8 cellular contexts compared by ENCODE assay signal in the genomic region with DNA sequence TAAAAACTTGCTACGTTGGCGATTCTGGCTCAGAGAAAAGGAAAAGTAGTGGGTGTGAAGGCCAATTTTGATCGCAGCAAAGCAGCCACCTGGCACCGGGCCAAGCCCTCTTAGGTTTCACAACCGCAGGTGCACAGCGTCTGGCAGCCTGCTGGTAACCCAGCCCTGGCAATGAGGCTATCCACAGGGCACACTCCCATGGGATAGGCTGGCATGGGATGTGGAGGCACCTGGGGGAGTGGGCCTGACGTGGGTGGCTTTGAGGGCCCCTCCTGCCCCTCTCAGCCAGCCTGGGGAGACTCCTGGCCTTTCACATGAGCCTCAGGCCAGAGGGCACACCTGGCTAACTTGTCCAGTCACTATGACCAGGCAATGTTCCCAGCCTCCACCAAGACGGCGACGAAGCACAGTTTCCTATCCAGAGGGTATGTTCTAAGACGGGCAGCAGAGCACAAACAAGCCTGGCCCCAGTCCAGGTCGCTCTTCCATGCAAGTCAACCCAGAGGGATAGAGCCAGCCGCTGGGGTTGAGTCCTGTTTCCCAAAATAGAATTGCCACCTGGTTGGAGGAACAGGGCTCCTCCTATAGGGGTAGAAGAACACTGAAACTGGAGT. TPM values are rescaled to one million over a fixed set of nuclear protein-coding genes. Genes with fewer than 3 reads are reported as not detected.
DNase-seq lines count a peak whose midpoint lies in the region; ATAC-seq and TF ChIP-seq lines count a peak whose summit lies in the region.

No MANE protein-coding gene starts in this region.

- H3K36me3 ChIP-seq in GM23338 (ENCODE audit: insufficient read depth) = no peaks in the 10 kb centered on the region

- H2AFZ ChIP-seq in GM23338 = no peak overlapping the region

- H3K9me2 ChIP-seq in GM23338 (ENCODE audit: insufficient read depth) = no peaks in the 10 kb centered on the region

- H3K27me3 ChIP-seq in GM23338 (ENCODE audit: insufficient read depth) = no peaks in the 10 kb centered on the region

- H4K20me1 ChIP-seq in GM23338 (replicated peaks; ENCODE audit: insufficient read depth) = no peaks in the 10 kb centered on the region

- H3K4me1 ChIP-seq in GM23338 (ENCODE audit: insufficient read depth) = no peaks in the 10 kb centered on the region

- CTCF ChIA-PET in RWPE1 (lab: Yijun Ruan, JAX) = no interaction called here

- peak; percentile 79 for ATAC-seq in esophagus mucosa
- no peak for ATAC-seq in GM23338
- ATAC-seq in GM21737 (IDR thresholded peaks at IDR 0.05; ENCODE audit: unreplicated experiment) = no peak

- peak overlapping the region; percentile 85 for H3K27ac ChIP-seq in RWPE1
- H3K27ac ChIP-seq in GM23338 (ENCODE audit: low read depth) = no peak overlapping the region

- TF ChIP-seq CTCF in LNCaP clone FGC (IDR thresholded peaks at IDR 0.05; ENCODE audit: control insufficient read depth, extremely low read depth, insufficient read depth) = no peak
- no peak for TF ChIP-seq CTCF in RWPE1 (conservative IDR thresholded peaks at IDR 0.05; ENCODE audit: low read depth)
- no peak for TF ChIP-seq CTCF in GM23338 (conservative IDR thresholded peaks at IDR 0.05; ENCODE audit: low read depth in 2 of 2)

- peaks cover 2% of the 10 kb centered on the region; the same call in 1 of the 3 replicates for H3K9me3 Mint-ChIP-seq in GM23338

- 0 out of 2 replicates have a peak, but pooled peaks cover 3% of the 10 kb centered on the region for H3F3A ChIP-seq in GM23338 (replicated peaks; ENCODE audit: low read depth)

- H3K27me3 Mint-ChIP-seq in GM23338 (ENCODE audit: insufficient read depth, low read depth, poor library complexity) = peaks cover 4% of the 10 kb centered on the region

- H3K4me3 ChIP-seq in LNCaP clone FGC (ENCODE audit: low read depth, low read length) = no peak overlapping the region
- no peak overlapping the region for H3K4me3 ChIP-seq in GM23338

- no peak overlapping the region for H3K4me3 Mint-ChIP-seq in GM23338

- no peaks in the 10 kb centered on the region; the same call in 1 of the 2 replicates for H3K79me2 ChIP-seq in GM23338 (replicated peaks; ENCODE audit: insufficient read depth)

- H3K36me3 Mint-ChIP-seq in GM23338 (ENCODE audit: low read depth) = peaks cover 29% of the 10 kb centered on the region

- no peak overlapping the region for H3K4me2 ChIP-seq in GM23338

- H3K27ac Mint-ChIP-seq in GM23338 = no peak overlapping the region; the same call in 1 of the 2 replicates

- peaks cover 9% of the 10 kb centered on the region for H3K4me1 Mint-ChIP-seq in GM23338

- DNase-seq in SIG-M5 treated with dmso at 0.1 percent for 504 hours (lab: John Stamatoyannopoulos, UW; ENCODE audit: unreplicated experiment) = peak; percentile 29
- no peak for DNase-seq in SIG-M5 (lab: John Stamatoyannopoulos, UW)
- peak; percentile 79 for DNase-seq in LNCaP clone FGC (ENCODE audit: low read depth)
- DNase-seq in RWPE1 (ENCODE audit: low spot score) = peak; percentile 76
- DNase-seq in stimulated activated CD4-positive, alpha-beta T cell treated with anti-CD3 and anti-CD28 coated beads, Interleukin-15, amount 100 ng/mL, for 48 hours (ENCODE audit: low read depth in 2 of 2) = peak; percentile 15 to 20
- no peak for DNase-seq in GM23338 (ENCODE audit: low spot score)

- POLR2A ChIA-PET in RWPE1 (lab: Yijun Ruan, JAX; ENCODE audit: low non-redundant PET) = no interaction called here

TF ChIP-seq in GM23338, 12 proteins besides CTCF, POLR2A, EP300 and RAD21:
- TF ChIP-seq, protein P1, sequence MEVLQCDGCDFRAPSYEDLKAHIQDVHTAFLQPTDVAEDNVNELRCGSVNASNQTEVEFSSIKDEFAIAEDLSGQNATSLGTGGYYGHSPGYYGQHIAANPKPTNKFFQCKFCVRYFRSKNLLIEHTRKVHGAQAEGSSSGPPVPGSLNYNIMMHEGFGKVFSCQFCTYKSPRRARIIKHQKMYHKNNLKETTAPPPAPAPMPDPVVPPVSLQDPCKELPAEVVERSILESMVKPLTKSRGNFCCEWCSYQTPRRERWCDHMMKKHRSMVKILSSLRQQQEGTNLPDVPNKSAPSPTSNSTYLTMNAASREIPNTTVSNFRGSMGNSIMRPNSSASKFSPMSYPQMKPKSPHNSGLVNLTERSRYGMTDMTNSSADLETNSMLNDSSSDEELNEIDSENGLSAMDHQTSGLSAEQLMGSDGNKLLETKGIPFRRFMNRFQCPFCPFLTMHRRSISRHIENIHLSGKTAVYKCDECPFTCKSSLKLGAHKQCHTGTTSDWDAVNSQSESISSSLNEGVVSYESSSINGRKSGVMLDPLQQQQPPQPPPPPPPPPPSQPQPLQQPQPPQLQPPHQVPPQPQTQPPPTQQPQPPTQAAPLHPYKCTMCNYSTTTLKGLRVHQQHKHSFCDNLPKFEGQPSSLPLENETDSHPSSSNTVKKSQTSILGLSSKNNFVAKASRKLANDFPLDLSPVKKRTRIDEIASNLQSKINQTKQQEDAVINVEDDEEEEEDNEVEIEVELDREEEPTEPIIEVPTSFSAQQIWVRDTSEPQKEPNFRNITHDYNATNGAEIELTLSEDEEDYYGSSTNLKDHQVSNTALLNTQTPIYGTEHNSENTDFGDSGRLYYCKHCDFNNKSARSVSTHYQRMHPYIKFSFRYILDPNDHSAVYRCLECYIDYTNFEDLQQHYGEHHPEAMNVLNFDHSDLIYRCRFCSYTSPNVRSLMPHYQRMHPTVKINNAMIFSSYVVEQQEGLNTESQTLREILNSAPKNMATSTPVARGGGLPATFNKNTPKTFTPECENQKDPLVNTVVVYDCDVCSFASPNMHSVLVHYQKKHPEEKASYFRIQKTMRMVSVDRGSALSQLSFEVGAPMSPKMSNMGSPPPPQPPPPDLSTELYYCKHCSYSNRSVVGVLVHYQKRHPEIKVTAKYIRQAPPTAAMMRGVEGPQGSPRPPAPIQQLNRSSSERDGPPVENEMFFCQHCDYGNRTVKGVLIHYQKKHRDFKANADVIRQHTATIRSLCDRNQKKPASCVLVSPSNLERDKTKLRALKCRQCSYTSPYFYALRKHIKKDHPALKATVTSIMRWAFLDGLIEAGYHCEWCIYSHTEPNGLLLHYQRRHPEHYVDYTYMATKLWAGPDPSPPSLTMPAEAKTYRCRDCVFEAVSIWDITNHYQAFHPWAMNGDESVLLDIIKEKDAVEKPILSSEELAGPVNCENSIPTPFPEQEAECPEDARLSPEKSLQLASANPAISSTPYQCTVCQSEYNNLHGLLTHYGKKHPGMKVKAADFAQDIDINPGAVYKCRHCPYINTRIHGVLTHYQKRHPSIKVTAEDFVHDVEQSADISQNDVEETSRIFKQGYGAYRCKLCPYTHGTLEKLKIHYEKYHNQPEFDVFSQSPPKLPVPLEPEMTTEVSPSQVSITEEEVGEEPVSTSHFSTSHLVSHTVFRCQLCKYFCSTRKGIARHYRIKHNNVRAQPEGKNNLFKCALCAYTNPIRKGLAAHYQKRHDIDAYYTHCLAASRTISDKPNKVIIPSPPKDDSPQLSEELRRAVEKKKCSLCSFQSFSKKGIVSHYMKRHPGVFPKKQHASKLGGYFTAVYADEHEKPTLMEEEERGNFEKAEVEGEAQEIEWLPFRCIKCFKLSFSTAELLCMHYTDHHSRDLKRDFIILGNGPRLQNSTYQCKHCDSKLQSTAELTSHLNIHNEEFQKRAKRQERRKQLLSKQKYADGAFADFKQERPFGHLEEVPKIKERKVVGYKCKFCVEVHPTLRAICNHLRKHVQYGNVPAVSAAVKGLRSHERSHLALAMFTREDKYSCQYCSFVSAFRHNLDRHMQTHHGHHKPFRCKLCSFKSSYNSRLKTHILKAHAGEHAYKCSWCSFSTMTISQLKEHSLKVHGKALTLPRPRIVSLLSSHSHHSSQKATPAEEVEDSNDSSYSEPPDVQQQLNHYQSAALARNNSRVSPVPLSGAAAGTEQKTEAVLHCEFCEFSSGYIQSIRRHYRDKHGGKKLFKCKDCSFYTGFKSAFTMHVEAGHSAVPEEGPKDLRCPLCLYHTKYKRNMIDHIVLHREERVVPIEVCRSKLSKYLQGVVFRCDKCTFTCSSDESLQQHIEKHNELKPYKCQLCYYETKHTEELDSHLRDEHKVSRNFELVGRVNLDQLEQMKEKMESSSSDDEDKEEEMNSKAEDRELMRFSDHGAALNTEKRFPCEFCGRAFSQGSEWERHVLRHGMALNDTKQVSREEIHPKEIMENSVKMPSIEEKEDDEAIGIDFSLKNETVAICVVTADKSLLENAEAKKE (CRISPR knock-in tag; IDR thresholded peaks at IDR 0.05) = no peak
- TF ChIP-seq ZNF114 (CRISPR knock-in tag; IDR thresholded peaks at IDR 0.05) (no peak), ZNF331 (CRISPR knock-in tag; IDR thresholded peaks at IDR 0.05; ENCODE audit: low read depth) (no peak), CREB1 (CRISPR knock-in tag; IDR thresholded peaks at IDR 0.05; ENCODE audit: low read depth) (no peak), NANOG (IDR thresholded peaks at IDR 0.05; ENCODE audit: borderline replicate concordance) (no peak)
- TF ChIP-seq, protein P2, sequence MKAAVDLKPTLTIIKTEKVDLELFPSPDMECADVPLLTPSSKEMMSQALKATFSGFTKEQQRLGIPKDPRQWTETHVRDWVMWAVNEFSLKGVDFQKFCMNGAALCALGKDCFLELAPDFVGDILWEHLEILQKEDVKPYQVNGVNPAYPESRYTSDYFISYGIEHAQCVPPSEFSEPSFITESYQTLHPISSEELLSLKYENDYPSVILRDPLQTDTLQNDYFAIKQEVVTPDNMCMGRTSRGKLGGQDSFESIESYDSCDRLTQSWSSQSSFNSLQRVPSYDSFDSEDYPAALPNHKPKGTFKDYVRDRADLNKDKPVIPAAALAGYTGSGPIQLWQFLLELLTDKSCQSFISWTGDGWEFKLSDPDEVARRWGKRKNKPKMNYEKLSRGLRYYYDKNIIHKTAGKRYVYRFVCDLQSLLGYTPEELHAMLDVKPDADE (IDR thresholded peaks at IDR 0.05) = no peak

RNA-seq across cellular contexts. Expression of a gene that starts 19.0 kb away (rescaled TPM):
- 4.5 TPM for total RNA-seq in esophagus mucosa
- total RNA-seq in GM23338 (2014; rRNA removed; shearing (Covaris generic)) = 13.2 and 23.3 TPM in 2 replicates
- polyA plus RNA-seq in GM23338 (2016; fragmentation: Nextera tagmentation; extraction: Ambion mirVana) = 23.5 and 24.1 TPM in 2 replicates

RNA-seq across cellular contexts. Expression of a gene that starts 38.6 kb away (rescaled TPM):
- 159 TPM for total RNA-seq in esophagus mucosa
- total RNA-seq in GM23338 (2014; rRNA removed; shearing (Covaris generic)) = 604 and 661 TPM in 2 replicates
- polyA plus RNA-seq in GM23338 (2016; fragmentation: Nextera tagmentation; extraction: Ambion mirVana) = 576 and 627 TPM in 2 replicates

RNA-seq across cellular contexts. Expression of a gene that starts 39.0 kb away (rescaled TPM):
- total RNA-seq in esophagus mucosa = 9.6 TPM
- 19.3 and 22.9 TPM in 2 replicates for total RNA-seq in GM23338 (2014; rRNA removed; shearing (Covaris generic))
- polyA plus RNA-seq in GM23338 (2016; fragmentation: Nextera tagmentation; extraction: Ambion mirVana) = 8.9 and 10.0 TPM in 2 replicates

Comparison
In these comparisons a context has a peak if more than half of its experiments do, and no peak if none do; other contexts are left out.
1. DNase-seq: peak in SIG-M5 treated with dmso at 0.1 percent for 504 hours (single experiment), LNCaP clone FGC (single experiment), RWPE1 (single experiment) and stimulated activated CD4-positive, alpha-beta T cell treated with anti-CD3 and anti-CD28 coated beads, Interleukin-15, amount 100 ng/mL, for 48 hours (2 of 2); none in SIG-M5 (single experiment) and GM23338 (single experiment).